In the genomic region with DNA sequence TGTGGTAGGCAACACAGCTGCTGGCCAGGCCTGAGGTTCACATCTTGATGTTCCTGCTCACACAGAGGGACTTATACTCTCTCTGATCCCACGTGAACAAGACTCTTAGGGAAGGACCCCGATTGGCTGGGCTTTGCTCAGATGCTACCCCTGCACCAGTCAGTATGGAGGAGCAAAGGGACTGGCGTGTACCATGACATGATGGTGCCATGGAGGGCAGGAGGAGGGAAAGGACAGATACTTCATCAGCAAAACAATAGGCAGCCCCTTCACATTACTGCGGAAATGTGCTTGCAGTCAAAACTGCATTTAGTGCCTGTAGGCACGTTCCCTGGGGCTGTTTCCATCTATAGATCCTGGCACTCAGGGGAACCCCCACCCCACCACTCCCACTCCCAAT, we compare ENCODE assay signal across 17 cellular contexts. TPM values are rescaled to one million over a fixed set of nuclear protein-coding genes. Genes with fewer than 3 reads are reported as not detected.
DNase-seq lines count a peak whose midpoint lies in the region; ATAC-seq, FAIRE-seq and TF ChIP-seq lines count a peak whose summit lies in the region.
"Had no signal": no experiment of that assay in that cellular context is flagged by ENCODE, and none has a peak within 500 bp of the region (broad histone marks: within the 10 kb centered on the region; RNA-seq: fewer than 3 reads in every experiment).

No MANE protein-coding gene starts in this region.

- H3K27me3 Mint-ChIP-seq in CD4-positive, alpha-beta T cell = no peaks in the 10 kb centered on the region
- H3K27me3 Mint-ChIP-seq in GM23338 (ENCODE audit: insufficient read depth, low read depth, poor library complexity) = peaks cover 24% of the 10 kb centered on the region
- no peaks in the 10 kb centered on the region for H3K27me3 Mint-ChIP-seq in activated CD4-positive, alpha-beta memory T cell treated with anti-CD3 and anti-CD28 coated beads, Interleukin-2, amount 10 ng/mL, durations not matched to agents 7 days and 5 days
- H3K27me3 Mint-ChIP-seq: activated naive CD8-positive, alpha-beta T cell treated with anti-CD3 and anti-CD28 coated beads for 36 hours had no signal

- H3K27ac Mint-ChIP-seq in CD4-positive, alpha-beta T cell = peak overlapping the region; percentile 81
- H3K27ac Mint-ChIP-seq in GM23338 = no peak overlapping the region
- peak overlapping the region; percentile 89 for H3K27ac Mint-ChIP-seq in activated CD4-positive, alpha-beta memory T cell treated with anti-CD3 and anti-CD28 coated beads, Interleukin-2, amount 10 ng/mL, durations not matched to agents 7 days and 5 days

- H3K27ac ChIP-seq in CD4-positive, alpha-beta T cell (ENCODE audit: low read depth, low read length) = no peak overlapping the region
- no peak overlapping the region for H3K27ac ChIP-seq in GM23338 (ENCODE audit: low read depth)
- H3K27ac ChIP-seq in keratinocyte (ENCODE audit: control insufficient read depth, insufficient read depth, low read length) = no peak overlapping the region
- H3K27ac ChIP-seq: transverse colon had no signal

- DNase-seq in CD4-positive, alpha-beta T cell = no peak
- DNase-seq in GM23338 (ENCODE audit: low spot score) (no peak), keratinocyte (ENCODE audit: low read depth, low spot score) (no peak), GM12891 (ENCODE audit: insufficient read length, low spot score) (no peak), NCI-H446 treated with DMSO at 0.1 percent for 48 hours (lab: John Stamatoyannopoulos, UW) (no peak)
- DNase-seq in activated CD4-positive, alpha-beta memory T cell treated with anti-CD3 and anti-CD28 coated beads, Interleukin-2, amount 10 ng/mL, durations not matched to agents 7 days and 5 days = no peak
- DNase-seq: activated CD4-positive, alpha-beta T cell treated with anti-CD3 and anti-CD28 coated beads, Interleukin-2, amount 50 U/mL, for 1 hour; MM.1S; NCI-H1694; NCI-H748 treated with DMSO at 0.1 percent for 48 hours; nephron progenitor cell; SHP77 treated with DMSO at 0.1 percent for 48 hours had no signal

- intact Hi-C loops in CD4-positive, alpha-beta T cell (cut with DNase I, micrococcal nuclease) = no loop called here

- TF ChIP-seq CTCF in CD4-positive, alpha-beta T cell (IDR thresholded peaks at IDR 0.05) = no peak
- TF ChIP-seq CTCF in GM23338 (conservative IDR thresholded peaks at IDR 0.05; ENCODE audit: low read depth in 2 of 2) (no peak), keratinocyte (optimal IDR thresholded peaks at IDR 0.05 in 1 of 3, IDR thresholded peaks at IDR 0.05 in 1 of 3, conservative IDR thresholded peaks at IDR 0.05 in 1 of 3; ENCODE audit: extremely low read depth in 1 of 3, insufficient read depth in 2 of 3, low read length in 3 of 3) (no peak)

- no peak for ATAC-seq in CD4-positive, alpha-beta T cell (ENCODE audit: poor library complexity)
- no peak for ATAC-seq in GM23338
- ATAC-seq in HG03135 (IDR thresholded peaks at IDR 0.05; ENCODE audit: unreplicated experiment) = no peak
- ATAC-seq in activated CD4-positive, CD25-positive, alpha-beta regulatory T cell treated with anti-CD3 and anti-CD28 coated beads, Interleukin-2, amount 50 U/mL, for 24 hours = no peak

- H4K20me1 ChIP-seq in GM23338 (replicated peaks; ENCODE audit: insufficient read depth) (no peaks in the 10 kb centered on the region), keratinocyte (ENCODE audit: control insufficient read depth, extremely low read depth, insufficient read depth, low read length) (no peaks in the 10 kb centered on the region)

- POLR2A ChIA-PET in CD4-positive, alpha-beta T cell (lab: Charles Lee) = interaction anchor here (0.6 kb wide), 1 partner anchor 243 kb away, joined by 3 read pairs; no protein-coding TSS in a partner anchor
- POLR2A ChIA-PET in activated CD4-positive, alpha-beta memory T cell treated with anti-CD3 and anti-CD28 coated beads, Interleukin-2, amount 10 ng/mL, durations not matched to agents 7 days and 5 days (lab: Charles Lee) = interaction anchor here (1.3 to 1.4 kb wide), 2 partner anchors 10 to 34 kb away, joined by 3 to 5 read pairs; no protein-coding TSS in a partner anchor

- peaks cover 37% of the 10 kb centered on the region for H3K4me1 ChIP-seq in GM23338 (ENCODE audit: insufficient read depth)
- H3K4me1 ChIP-seq in keratinocyte (ENCODE audit: control insufficient read depth, extremely low read depth, insufficient read depth, low read length) = peaks cover 32% of the 10 kb centered on the region

- H3K4me1 Mint-ChIP-seq in CD4-positive, alpha-beta T cell (ENCODE audit: low read depth) = peaks cover 63% of the 10 kb centered on the region
- peaks cover 63% of the 10 kb centered on the region for H3K4me1 Mint-ChIP-seq in GM23338
- peaks cover 53% of the 10 kb centered on the region for H3K4me1 Mint-ChIP-seq in activated CD4-positive, alpha-beta memory T cell treated with anti-CD3 and anti-CD28 coated beads, Interleukin-2, amount 10 ng/mL, durations not matched to agents 7 days and 5 days

- dilution Hi-C loops in keratinocyte (cut with MboI; ENCODE audit: extremely low pct_ligation_motif_present, low sequenced_read_pairs) = no loop called here

- no peaks in the 10 kb centered on the region for H3K9me2 ChIP-seq in GM23338 (ENCODE audit: insufficient read depth)

- CTCF ChIA-PET in CD4-positive, alpha-beta T cell (lab: Charles Lee) = no interaction called here
- CTCF ChIA-PET in activated CD4-positive, alpha-beta memory T cell treated with anti-CD3 and anti-CD28 coated beads, Interleukin-2, amount 10 ng/mL, durations not matched to agents 7 days and 5 days (lab: Charles Lee) = interaction anchor here (1.0 kb wide), 1 partner anchor 9 kb away, joined by 3 read pairs; no protein-coding TSS in a partner anchor

- H3K4me3 Mint-ChIP-seq in CD4-positive, alpha-beta T cell = no peak overlapping the region
- H3K4me3 Mint-ChIP-seq in GM23338 = no peak overlapping the region
- no peak overlapping the region for H3K4me3 Mint-ChIP-seq in activated CD4-positive, alpha-beta memory T cell treated with anti-CD3 and anti-CD28 coated beads, Interleukin-2, amount 10 ng/mL, durations not matched to agents 7 days and 5 days
- H3K4me3 Mint-ChIP-seq: activated naive CD8-positive, alpha-beta T cell treated with anti-CD3 and anti-CD28 coated beads for 36 hours; mesothelial cell of epicardium; nephron progenitor cell had no signal

- peaks cover 9% of the 10 kb centered on the region; the same call in 1 of the 2 replicates for H3F3A ChIP-seq in GM23338 (replicated peaks; ENCODE audit: low read depth)

- TF ChIP-seq POLR2A in GM12891 (IDR thresholded peaks at IDR 0.05; ENCODE audit: low read depth, low read length) = no peak

- no peaks in the 10 kb centered on the region for H3K9me3 ChIP-seq in CD4-positive, alpha-beta T cell (ENCODE audit: control insufficient read depth, low read length)
- H3K9me3 ChIP-seq in keratinocyte (ENCODE audit: control insufficient read depth, low read depth, low read length) = no peaks in the 10 kb centered on the region
- H3K9me3 ChIP-seq: transverse colon had no signal

- H3K9me1 ChIP-seq in keratinocyte (ENCODE audit: control insufficient read depth, extremely low read depth, insufficient read depth, low read length) = no peaks in the 10 kb centered on the region

- H3K4me3 ChIP-seq in GM23338 (no peak overlapping the region), keratinocyte (ENCODE audit: control insufficient read depth in 2 of 3, extremely low read depth in 1 of 3, insufficient read depth in 2 of 3, low read depth in 1 of 3, low read length in 3 of 3) (no peak overlapping the region)
- H3K4me3 ChIP-seq: transverse colon had no signal

- H3K79me2 ChIP-seq in GM23338 (replicated peaks; ENCODE audit: insufficient read depth) (no peaks in the 10 kb centered on the region), keratinocyte (ENCODE audit: control insufficient read depth, insufficient read depth, low read length) (no peaks in the 10 kb centered on the region)

- H3K4me2 ChIP-seq in GM23338 (no peak overlapping the region), keratinocyte (ENCODE audit: control insufficient read depth, extremely low read depth, insufficient read depth, low read depth, low read length) (no peak overlapping the region)

- H3K9ac ChIP-seq in keratinocyte (ENCODE audit: control insufficient read depth, extremely low read depth, insufficient read depth, low read length) = peak overlapping the region; percentile 4

- H3K36me3 ChIP-seq in GM23338 (ENCODE audit: insufficient read depth) = no peaks in the 10 kb centered on the region
- no peaks in the 10 kb centered on the region for H3K36me3 ChIP-seq in keratinocyte (ENCODE audit: control insufficient read depth in 2 of 2, extremely low read depth in 1 of 2, insufficient read depth in 2 of 2, low read length in 2 of 2)
- H3K36me3 ChIP-seq: transverse colon had no signal

- peaks cover under 1% of the 10 kb centered on the region for H3K36me3 Mint-ChIP-seq in CD4-positive, alpha-beta T cell (ENCODE audit: low read depth)
- H3K36me3 Mint-ChIP-seq in GM23338 (ENCODE audit: low read depth) = no peaks in the 10 kb centered on the region
- no peaks in the 10 kb centered on the region for H3K36me3 Mint-ChIP-seq in activated CD4-positive, alpha-beta memory T cell treated with anti-CD3 and anti-CD28 coated beads, Interleukin-2, amount 10 ng/mL, durations not matched to agents 7 days and 5 days (ENCODE audit: low read depth)
- H3K36me3 Mint-ChIP-seq: mesothelial cell of epicardium had no signal

- H2AFZ ChIP-seq in GM23338 = peak overlapping the region; percentile 59; the same call in 1 of the 2 replicates
- H2AFZ ChIP-seq in keratinocyte (ENCODE audit: control insufficient read depth, low read length) = no peak overlapping the region

- H3K27me3 ChIP-seq in CD4-positive, alpha-beta T cell (ENCODE audit: control insufficient read depth, insufficient read depth, low read length) = no peaks in the 10 kb centered on the region
- H3K27me3 ChIP-seq in GM23338 (ENCODE audit: insufficient read depth) (no peaks in the 10 kb centered on the region), keratinocyte (ENCODE audit: control insufficient read depth, extremely low read depth, insufficient read depth, low read length) (no peaks in the 10 kb centered on the region)
- H3K27me3 ChIP-seq: transverse colon had no signal

- FAIRE-seq in keratinocyte (lab: Jason Lieb, UNC) = no peak
- FAIRE-seq in GM12891 (lab: Jason Lieb, UNC) = no peak

- no peaks in the 10 kb centered on the region for H3K9me3 Mint-ChIP-seq in CD4-positive, alpha-beta T cell
- no peaks in the 10 kb centered on the region; the same call in 1 of the 3 replicates for H3K9me3 Mint-ChIP-seq in GM23338
- no peaks in the 10 kb centered on the region for H3K9me3 Mint-ChIP-seq in activated CD4-positive, alpha-beta memory T cell treated with anti-CD3 and anti-CD28 coated beads, Interleukin-2, amount 10 ng/mL, durations not matched to agents 7 days and 5 days
- H3K9me3 Mint-ChIP-seq: activated naive CD8-positive, alpha-beta T cell treated with anti-CD3 and anti-CD28 coated beads for 36 hours; mesothelial cell of epicardium; nephron progenitor cell had no signal

RNA-seq across cellular contexts. Expression of a gene that starts 42.7 kb away (rescaled TPM):
- 1,000 to 10,000 TPM; 1,602 to 1,631 TPM for total RNA-seq in CD4-positive, alpha-beta T cell
- 37.9 and 43.0 TPM in 2 replicates for total RNA-seq in GM23338 (2014; rRNA removed; shearing (Covaris generic))
- polyA plus RNA-seq in GM23338 (2016; fragmentation: Nextera tagmentation; extraction: Ambion mirVana) (38.4 and 39.6 TPM in 2 replicates), keratinocyte (27.1 to 52.4 TPM (median 48.5 TPM) in 3 replicates)
- 100 to 1,000 TPM; 276 to 278 TPM for total RNA-seq in activated CD4-positive, alpha-beta memory T cell treated with anti-CD3 and anti-CD28 coated beads, Interleukin-2, amount 10 ng/mL, durations not matched to agents 7 days and 5 days
- 190 TPM for polyA plus RNA-seq in keratinocyte (2011; ENCODE audit: low read depth)
- 38.1 and 45.1 TPM in 2 replicates for polyA plus RNA-seq in keratinocyte (2011; cell fraction: cytosol; rRNA removed)
- polyA plus RNA-seq in keratinocyte (2011; cell fraction: nucleus; rRNA removed) = 77.7 and 84.9 TPM in 2 replicates
- polyA plus RNA-seq in keratinocyte (2012; ENCODE audit: low replicate concordance) = 151 and 162 TPM in 2 replicates
- 7.8 to 24.2 TPM (median 16.0 TPM) in 3 replicates for polyA minus RNA-seq in keratinocyte
- 89.6 TPM for polyA minus RNA-seq in keratinocyte (2011; cell fraction: cytosol; rRNA and poly(A)+ RNA removed)
- polyA minus RNA-seq in keratinocyte (2011; cell fraction: nucleus; rRNA and poly(A)+ RNA removed) = 50.5 and 70.1 TPM in 2 replicates
- polyA plus RNA-seq in GM12891 (2012; ENCODE audit: low read depth, missing spikeins) = 16.6 TPM

Comparison
In these comparisons a context has a peak if more than half of its experiments do, and no peak if none do; other contexts are left out.
1. RNA of a gene that starts 42.7 kb away (total RNA-seq): 1,602 to 1,631 TPM in CD4-positive, alpha-beta T cell; 276 to 278 TPM in activated CD4-positive, alpha-beta memory T cell treated with anti-CD3 and anti-CD28 coated beads, Interleukin-2, amount 10 ng/mL, durations not matched to agents 7 days and 5 days and 37.9 to 43.0 TPM in GM23338; every median in the first group is over 4 times any median in the second.